ENCODE assay signal across 8 cellular contexts in genomic region chr1:33080373-33080772, GRCh38. TPM values are rescaled to one million over a fixed set of nuclear protein-coding genes. Genes with fewer than 3 reads are reported as not detected.
A peak's percentile ranks its signal among the peaks of the same experiment; 100 is the strongest.
DNase-seq lines count a peak whose midpoint lies in the region; ATAC-seq and TF ChIP-seq lines count a peak whose summit lies in the region.

No MANE protein-coding gene starts in this region.

- H3K27ac Mint-ChIP-seq in activated CD4-positive, alpha-beta memory T cell treated with anti-CD3 and anti-CD28 coated beads for 36 hours: no peak overlapping the region

- TF ChIP-seq POLR2A in spleen (IDR thresholded peaks at IDR 0.05): no peak

- intact Hi-C loops in activated CD4-positive, alpha-beta memory T cell treated with anti-CD3 and anti-CD28 coated beads for 36 hours (cut with micrococcal nuclease): loop anchor here (2.0 to 10.0 kb wide), 3 partner anchors 43 to 204 kb away; partner anchors contain the start of gene AK2
- intact Hi-C loops in spleen (cut with DNase I; ENCODE audit: low total_unique reads): loop anchor here (10.0 kb wide), 1 partner anchor 146 kb away; no protein-coding TSS in a partner anchor
- intact Hi-C loops in left colon (cut with DNase I, micrococcal nuclease): loop anchor here in 1 of 2 donors (10.0 kb wide), 1 partner anchor 146 kb away; no protein-coding TSS in a partner anchor

- CTCF ChIA-PET in HEK293 (lab: Yijun Ruan, JAX): interaction anchor here (0.6 to 2.9 kb wide), 5 partner anchors 15 to 204 kb away, joined by 3 to 10 read pairs (median 3); no protein-coding TSS in a partner anchor
- CTCF ChIA-PET in activated CD4-positive, alpha-beta memory T cell treated with anti-CD3 and anti-CD28 coated beads for 36 hours (lab: Charles Lee): interaction anchor here (0.9 to 1.4 kb wide), 6 partner anchors 14 to 201 kb away, joined by 3 to 4 read pairs (median 4); no protein-coding TSS in a partner anchor

- H3K36me3 ChIP-seq in HEK293 (ENCODE audit: control insufficient read depth in 2 of 2, insufficient read depth in 1 of 2, low read length in 2 of 2) (peaks cover 0 to 9% of the 10 kb centered on the region in 2 experiments; a peak in 1 of 3 replicates), spleen (no peaks in the 10 kb centered on the region)

- H3K27me3 ChIP-seq in spleen (replicated peaks in 1 of 7): peaks cover 0 to 16% (median 5%) of the 10 kb centered on the region in 7 donors

- H3K27ac ChIP-seq in HEK293 (ENCODE audit: extremely low read depth, low read depth, low read length) (no peak overlapping the region), spleen (peak overlapping the region in 4 of 8 donors; percentile 32 to 59 (median 54))

- POLR2A ChIA-PET in HEK293 (lab: Yijun Ruan, JAX): interaction anchor here (0.6 to 2.3 kb wide), 16 partner anchors 9 to 686 kb away, joined by 3 to 13 read pairs (median 4); partner anchors contain the start of genes BSDC1 and RNF19B
- POLR2A ChIA-PET in activated CD4-positive, alpha-beta memory T cell treated with anti-CD3 and anti-CD28 coated beads for 36 hours (lab: Charles Lee): interaction anchor here (0.8 to 1.5 kb wide), 3 partner anchors 9 to 145 kb away, joined by 4 to 6 read pairs (median 5); no protein-coding TSS in a partner anchor

- H3K4me1 Mint-ChIP-seq in activated CD4-positive, alpha-beta memory T cell treated with anti-CD3 and anti-CD28 coated beads for 36 hours (ENCODE audit: low read depth): peaks cover 6% of the 10 kb centered on the region

- no peaks in the 10 kb centered on the region for H3K9me3 ChIP-seq in HEK293 (ENCODE audit: control insufficient read depth, insufficient read depth, low read depth, low read length)
- no peaks in the 10 kb centered on the region for H3K9me3 ChIP-seq in spleen

- H3K4me3 Mint-ChIP-seq in activated CD4-positive, alpha-beta memory T cell treated with anti-CD3 and anti-CD28 coated beads for 36 hours: peak overlapping the region; percentile 62

- no peaks in the 10 kb centered on the region for H3K27me3 Mint-ChIP-seq in activated CD4-positive, alpha-beta memory T cell treated with anti-CD3 and anti-CD28 coated beads for 36 hours

- H3K9me3 Mint-ChIP-seq in activated CD4-positive, alpha-beta memory T cell treated with anti-CD3 and anti-CD28 coated beads for 36 hours: no peaks in the 10 kb centered on the region

- peak overlapping the region; percentile 69 for H3K4me3 ChIP-seq in HEK293 (ENCODE audit: low read depth, low read length)
- peak overlapping the region; percentile 68 for H3K4me3 ChIP-seq in iPS-11a (ENCODE audit: low read depth, low read length)
- H3K4me3 ChIP-seq in spleen: peak overlapping the region; percentile 54 to 88 (median 72)

- TF ChIP-seq CTCF in HEK293 (tag by site-specific recombination; IDR thresholded peaks at IDR 0.05): no peak
- no peak for TF ChIP-seq CTCF in spleen (IDR thresholded peaks at IDR 0.05 in 8 of 11, conservative IDR thresholded peaks at IDR 0.05 in 3 of 11)

- WGBS in spleen, 5 donors: 60 to 69% (median 65%) methylated on average over 6 of the region's 6 CpGs

- ATAC-seq in left colon: no peak

- no peaks in the 10 kb centered on the region for H3K36me3 Mint-ChIP-seq in activated CD4-positive, alpha-beta memory T cell treated with anti-CD3 and anti-CD28 coated beads for 36 hours

- DNase-seq in activated CD4-positive, alpha-beta memory T cell treated with anti-CD3 and anti-CD28 coated beads for 36 hours: no peak
- DNase-seq in spleen (no peak), left colon (no peak), NCI-H146 (lab: John Stamatoyannopoulos, UW) (no peak), NCI-H128 (lab: John Stamatoyannopoulos, UW; ENCODE audit: unreplicated experiment) (no peak)
- DNase-seq in central memory CD4-positive, alpha-beta T cell: no peak

- H3K4me1 ChIP-seq in HEK293 (ENCODE audit: control insufficient read depth, insufficient read depth, low read length) (no peaks in the 10 kb centered on the region), spleen (peaks cover 5 to 39% (median 21%) of the 10 kb centered on the region in 6 donors)

TF ChIP-seq in HEK293, 187 proteins besides CTCF, POLR2A, EP300 and RAD21:
- TF ChIP-seq ZNF148 (tag by site-specific recombination; IDR thresholded peaks at IDR 0.05; ENCODE audit: borderline replicate concordance): no peak
- TF ChIP-seq ZNF248 (tag by site-specific recombination; IDR thresholded peaks at IDR 0.05): no peak
- TF ChIP-seq ZNF473 (tag by site-specific recombination; IDR thresholded peaks at IDR 0.05): no peak
- TF ChIP-seq ZNF558 (tag by site-specific recombination; IDR thresholded peaks at IDR 0.05): no peak
- no peak for TF ChIP-seq ZBTB6 (tag by site-specific recombination; IDR thresholded peaks at IDR 0.05)

RNA-seq across cellular contexts. Expression of gene AZIN2, which starts 0.6 kb away (rescaled TPM):
- total RNA-seq in activated CD4-positive, alpha-beta memory T cell treated with anti-CD3 and anti-CD28 coated beads for 36 hours: 1 to 10 TPM; 2.5 to 2.9 TPM
- total RNA-seq in spleen (1 to 10 TPM; 2.8 to 8.3 (median 4.4) TPM), left colon (10 to 100 TPM; 10.1 to 22.7 TPM)
- polyA plus RNA-seq in spleen: 1 to 10 TPM; 1.4 to 2.0 (median 1.5) TPM

RNA-seq across cellular contexts. Expression of gene AK2, which starts 43.7 kb away (rescaled TPM):
- total RNA-seq in activated CD4-positive, alpha-beta memory T cell treated with anti-CD3 and anti-CD28 coated beads for 36 hours: 100 to 1,000 TPM; 325 to 328 TPM
- total RNA-seq in spleen (100 to 1,000 TPM in 4 of 7 donors, 10 to 100 TPM in 3; 83.9 to 139 (median 103) TPM), left colon (100 to 1,000 TPM; 173 to 222 TPM)
- 10 to 100 TPM; 42.8 to 75.1 (median 74.7) TPM for polyA plus RNA-seq in spleen
